ENCODE assay signal across 9 cellular contexts in the genomic region with DNA sequence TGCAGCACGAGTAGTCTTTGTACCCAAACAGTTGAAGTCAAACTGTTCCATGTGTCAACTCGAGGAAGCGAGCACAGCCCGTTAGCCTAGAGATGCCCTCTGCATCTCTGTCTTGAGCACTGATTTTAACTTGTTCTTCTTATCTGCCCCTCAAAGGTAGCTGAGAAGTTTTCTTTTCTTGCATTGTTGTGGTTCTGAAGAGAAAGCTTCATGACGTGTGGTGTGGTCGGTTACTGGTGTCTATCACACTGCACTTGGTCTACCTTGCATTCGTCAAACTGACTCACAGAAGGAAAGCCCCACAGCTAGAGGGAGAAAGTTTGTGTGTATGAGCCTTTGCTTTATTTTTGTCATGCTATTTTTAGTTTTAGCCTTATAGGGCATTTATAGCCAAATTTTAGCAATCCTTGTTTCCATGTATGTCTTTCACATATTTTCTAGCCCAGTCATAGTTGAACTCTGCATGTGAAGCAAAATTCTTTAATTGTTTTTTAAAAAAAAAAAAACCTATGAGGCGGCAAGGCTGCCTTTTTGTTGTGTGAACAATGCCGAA.
A peak's percentile ranks its signal among the peaks of the same experiment; 100 is the strongest.
DNase-seq lines count a peak whose midpoint lies in the region; ATAC-seq and TF ChIP-seq lines count a peak whose summit lies in the region.
"Had no signal": no experiment of that assay in that cellular context is flagged by ENCODE, and none has a peak within 500 bp of the region (broad histone marks: within the 10 kb centered on the region; RNA-seq: fewer than 3 reads in every experiment).

No MANE protein-coding gene starts in this region.

- H3K4me1 Mint-ChIP-seq in GM23338, result peaks cover 42% of the 10 kb centered on the region
- H3K4me1 Mint-ChIP-seq: naive B cell had no signal

- H3K79me2 ChIP-seq in GM23338 (replicated peaks; ENCODE audit: insufficient read depth), result no peaks in the 10 kb centered on the region; the same call in 1 of the 2 replicates

- no peak overlapping the region for H3K4me3 Mint-ChIP-seq in GM23338
- H3K4me3 Mint-ChIP-seq: naive B cell had no signal

- DNase-seq in GM10266 (ENCODE audit: extremely low spot score) (peak; percentile 58), GM23338 (ENCODE audit: low spot score) (no peak), RPMI7951 (ENCODE audit: low read depth) (peak; percentile 94), fibroblast of gingiva (ENCODE audit: low read depth) (peak; percentile 87), BE2C (no peak), NCI-H146 treated with DMSO at 0.1 percent for 48 hours (lab: John Stamatoyannopoulos, UW; ENCODE audit: unreplicated experiment) (no peak)
- peak; percentile 27 to 37 for DNase-seq in stimulated activated CD8-positive, alpha-beta memory T cell treated with anti-CD3 and anti-CD28 coated beads, Interleukin-7, amount 100 ng/mL, for 4 hours (ENCODE audit: low read depth in 2 of 2)
- DNase-seq: naive B cell had no signal

- peak; percentile 43 for ATAC-seq in GM23338
- no peak for ATAC-seq in HG03045 (IDR thresholded peaks at IDR 0.05; ENCODE audit: unreplicated experiment)

- no peaks in the 10 kb centered on the region for H3K9me3 Mint-ChIP-seq in GM23338

- no peaks in the 10 kb centered on the region for H3K27me3 ChIP-seq in GM23338 (ENCODE audit: insufficient read depth)
- H3K27me3 ChIP-seq in BE2C, result no peaks in the 10 kb centered on the region

- peak overlapping the region; percentile 37 for H3K4me2 ChIP-seq in GM23338

- no peak overlapping the region for H2AFZ ChIP-seq in GM23338

- H3K36me3 Mint-ChIP-seq in GM23338 (ENCODE audit: low read depth), result peaks cover 12% of the 10 kb centered on the region

- H3K27ac ChIP-seq in GM23338 (ENCODE audit: low read depth), result peak overlapping the region; percentile 36; the same call in 1 of the 2 replicates

- H3K4me3 ChIP-seq in GM23338 (no peak overlapping the region), BE2C (ENCODE audit: low read depth, low read length) (no peak overlapping the region)

- H4K20me1 ChIP-seq in GM23338 (replicated peaks; ENCODE audit: insufficient read depth), result no peaks in the 10 kb centered on the region

- TF ChIP-seq CTCF in GM10266 (IDR thresholded peaks at IDR 0.05; ENCODE audit: control insufficient read depth, insufficient read depth, low read depth, missing control alignments), result no peak
- TF ChIP-seq CTCF in GM23338 (conservative IDR thresholded peaks at IDR 0.05; ENCODE audit: low read depth in 2 of 2), result no peak
- TF ChIP-seq CTCF in BE2C (IDR thresholded peaks at IDR 0.05; ENCODE audit: low read depth, low read length), result no peak

- peak overlapping the region; percentile 91 for H3K27ac Mint-ChIP-seq in GM23338
- H3K27ac Mint-ChIP-seq: naive B cell had no signal

- H3K36me3 ChIP-seq in GM23338 (ENCODE audit: insufficient read depth), result no peaks in the 10 kb centered on the region
- peaks cover 2% of the 10 kb centered on the region; the same call in 1 of the 2 replicates for H3K36me3 ChIP-seq in BE2C

- no peaks in the 10 kb centered on the region for H3K27me3 Mint-ChIP-seq in GM23338 (ENCODE audit: insufficient read depth, low read depth, poor library complexity)
- H3K27me3 Mint-ChIP-seq: naive B cell had no signal

- no peaks in the 10 kb centered on the region for H3K9me3 ChIP-seq in BE2C

- no peaks in the 10 kb centered on the region for H3F3A ChIP-seq in GM23338 (replicated peaks; ENCODE audit: low read depth)

- peaks cover 29% of the 10 kb centered on the region for H3K4me1 ChIP-seq in GM23338 (ENCODE audit: insufficient read depth)
- no peaks in the 10 kb centered on the region for H3K4me1 ChIP-seq in BE2C

- no peaks in the 10 kb centered on the region; the same call in 1 of the 2 replicates for H3K9me2 ChIP-seq in GM23338 (ENCODE audit: insufficient read depth)

TF ChIP-seq in GM23338, 12 proteins besides CTCF, POLR2A, EP300 and RAD21:
- TF ChIP-seq, protein P1, sequence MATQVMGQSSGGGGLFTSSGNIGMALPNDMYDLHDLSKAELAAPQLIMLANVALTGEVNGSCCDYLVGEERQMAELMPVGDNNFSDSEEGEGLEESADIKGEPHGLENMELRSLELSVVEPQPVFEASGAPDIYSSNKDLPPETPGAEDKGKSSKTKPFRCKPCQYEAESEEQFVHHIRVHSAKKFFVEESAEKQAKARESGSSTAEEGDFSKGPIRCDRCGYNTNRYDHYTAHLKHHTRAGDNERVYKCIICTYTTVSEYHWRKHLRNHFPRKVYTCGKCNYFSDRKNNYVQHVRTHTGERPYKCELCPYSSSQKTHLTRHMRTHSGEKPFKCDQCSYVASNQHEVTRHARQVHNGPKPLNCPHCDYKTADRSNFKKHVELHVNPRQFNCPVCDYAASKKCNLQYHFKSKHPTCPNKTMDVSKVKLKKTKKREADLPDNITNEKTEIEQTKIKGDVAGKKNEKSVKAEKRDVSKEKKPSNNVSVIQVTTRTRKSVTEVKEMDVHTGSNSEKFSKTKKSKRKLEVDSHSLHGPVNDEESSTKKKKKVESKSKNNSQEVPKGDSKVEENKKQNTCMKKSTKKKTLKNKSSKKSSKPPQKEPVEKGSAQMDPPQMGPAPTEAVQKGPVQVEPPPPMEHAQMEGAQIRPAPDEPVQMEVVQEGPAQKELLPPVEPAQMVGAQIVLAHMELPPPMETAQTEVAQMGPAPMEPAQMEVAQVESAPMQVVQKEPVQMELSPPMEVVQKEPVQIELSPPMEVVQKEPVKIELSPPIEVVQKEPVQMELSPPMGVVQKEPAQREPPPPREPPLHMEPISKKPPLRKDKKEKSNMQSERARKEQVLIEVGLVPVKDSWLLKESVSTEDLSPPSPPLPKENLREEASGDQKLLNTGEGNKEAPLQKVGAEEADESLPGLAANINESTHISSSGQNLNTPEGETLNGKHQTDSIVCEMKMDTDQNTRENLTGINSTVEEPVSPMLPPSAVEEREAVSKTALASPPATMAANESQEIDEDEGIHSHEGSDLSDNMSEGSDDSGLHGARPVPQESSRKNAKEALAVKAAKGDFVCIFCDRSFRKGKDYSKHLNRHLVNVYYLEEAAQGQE (IDR thresholded peaks at IDR 0.05; ENCODE audit: unreplicated experiment), result no peak
- TF ChIP-seq CREB1 (CRISPR knock-in tag; IDR thresholded peaks at IDR 0.05; ENCODE audit: low read depth) (no peak), EZH2 (IDR thresholded peaks at IDR 0.05; ENCODE audit: low read depth, unreplicated experiment) (no peak), STAT1 (IDR thresholded peaks at IDR 0.05; ENCODE audit: unreplicated experiment) (no peak)
- TF ChIP-seq, protein P2, sequence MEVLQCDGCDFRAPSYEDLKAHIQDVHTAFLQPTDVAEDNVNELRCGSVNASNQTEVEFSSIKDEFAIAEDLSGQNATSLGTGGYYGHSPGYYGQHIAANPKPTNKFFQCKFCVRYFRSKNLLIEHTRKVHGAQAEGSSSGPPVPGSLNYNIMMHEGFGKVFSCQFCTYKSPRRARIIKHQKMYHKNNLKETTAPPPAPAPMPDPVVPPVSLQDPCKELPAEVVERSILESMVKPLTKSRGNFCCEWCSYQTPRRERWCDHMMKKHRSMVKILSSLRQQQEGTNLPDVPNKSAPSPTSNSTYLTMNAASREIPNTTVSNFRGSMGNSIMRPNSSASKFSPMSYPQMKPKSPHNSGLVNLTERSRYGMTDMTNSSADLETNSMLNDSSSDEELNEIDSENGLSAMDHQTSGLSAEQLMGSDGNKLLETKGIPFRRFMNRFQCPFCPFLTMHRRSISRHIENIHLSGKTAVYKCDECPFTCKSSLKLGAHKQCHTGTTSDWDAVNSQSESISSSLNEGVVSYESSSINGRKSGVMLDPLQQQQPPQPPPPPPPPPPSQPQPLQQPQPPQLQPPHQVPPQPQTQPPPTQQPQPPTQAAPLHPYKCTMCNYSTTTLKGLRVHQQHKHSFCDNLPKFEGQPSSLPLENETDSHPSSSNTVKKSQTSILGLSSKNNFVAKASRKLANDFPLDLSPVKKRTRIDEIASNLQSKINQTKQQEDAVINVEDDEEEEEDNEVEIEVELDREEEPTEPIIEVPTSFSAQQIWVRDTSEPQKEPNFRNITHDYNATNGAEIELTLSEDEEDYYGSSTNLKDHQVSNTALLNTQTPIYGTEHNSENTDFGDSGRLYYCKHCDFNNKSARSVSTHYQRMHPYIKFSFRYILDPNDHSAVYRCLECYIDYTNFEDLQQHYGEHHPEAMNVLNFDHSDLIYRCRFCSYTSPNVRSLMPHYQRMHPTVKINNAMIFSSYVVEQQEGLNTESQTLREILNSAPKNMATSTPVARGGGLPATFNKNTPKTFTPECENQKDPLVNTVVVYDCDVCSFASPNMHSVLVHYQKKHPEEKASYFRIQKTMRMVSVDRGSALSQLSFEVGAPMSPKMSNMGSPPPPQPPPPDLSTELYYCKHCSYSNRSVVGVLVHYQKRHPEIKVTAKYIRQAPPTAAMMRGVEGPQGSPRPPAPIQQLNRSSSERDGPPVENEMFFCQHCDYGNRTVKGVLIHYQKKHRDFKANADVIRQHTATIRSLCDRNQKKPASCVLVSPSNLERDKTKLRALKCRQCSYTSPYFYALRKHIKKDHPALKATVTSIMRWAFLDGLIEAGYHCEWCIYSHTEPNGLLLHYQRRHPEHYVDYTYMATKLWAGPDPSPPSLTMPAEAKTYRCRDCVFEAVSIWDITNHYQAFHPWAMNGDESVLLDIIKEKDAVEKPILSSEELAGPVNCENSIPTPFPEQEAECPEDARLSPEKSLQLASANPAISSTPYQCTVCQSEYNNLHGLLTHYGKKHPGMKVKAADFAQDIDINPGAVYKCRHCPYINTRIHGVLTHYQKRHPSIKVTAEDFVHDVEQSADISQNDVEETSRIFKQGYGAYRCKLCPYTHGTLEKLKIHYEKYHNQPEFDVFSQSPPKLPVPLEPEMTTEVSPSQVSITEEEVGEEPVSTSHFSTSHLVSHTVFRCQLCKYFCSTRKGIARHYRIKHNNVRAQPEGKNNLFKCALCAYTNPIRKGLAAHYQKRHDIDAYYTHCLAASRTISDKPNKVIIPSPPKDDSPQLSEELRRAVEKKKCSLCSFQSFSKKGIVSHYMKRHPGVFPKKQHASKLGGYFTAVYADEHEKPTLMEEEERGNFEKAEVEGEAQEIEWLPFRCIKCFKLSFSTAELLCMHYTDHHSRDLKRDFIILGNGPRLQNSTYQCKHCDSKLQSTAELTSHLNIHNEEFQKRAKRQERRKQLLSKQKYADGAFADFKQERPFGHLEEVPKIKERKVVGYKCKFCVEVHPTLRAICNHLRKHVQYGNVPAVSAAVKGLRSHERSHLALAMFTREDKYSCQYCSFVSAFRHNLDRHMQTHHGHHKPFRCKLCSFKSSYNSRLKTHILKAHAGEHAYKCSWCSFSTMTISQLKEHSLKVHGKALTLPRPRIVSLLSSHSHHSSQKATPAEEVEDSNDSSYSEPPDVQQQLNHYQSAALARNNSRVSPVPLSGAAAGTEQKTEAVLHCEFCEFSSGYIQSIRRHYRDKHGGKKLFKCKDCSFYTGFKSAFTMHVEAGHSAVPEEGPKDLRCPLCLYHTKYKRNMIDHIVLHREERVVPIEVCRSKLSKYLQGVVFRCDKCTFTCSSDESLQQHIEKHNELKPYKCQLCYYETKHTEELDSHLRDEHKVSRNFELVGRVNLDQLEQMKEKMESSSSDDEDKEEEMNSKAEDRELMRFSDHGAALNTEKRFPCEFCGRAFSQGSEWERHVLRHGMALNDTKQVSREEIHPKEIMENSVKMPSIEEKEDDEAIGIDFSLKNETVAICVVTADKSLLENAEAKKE (CRISPR knock-in tag; IDR thresholded peaks at IDR 0.05), result no peak

Comparison
In these comparisons a context has a peak if more than half of its experiments do, and no peak if none do; other contexts are left out.
1. DNase-seq: peak in GM10266 (single experiment), RPMI7951 (single experiment), fibroblast of gingiva (single experiment) and stimulated activated CD8-positive, alpha-beta memory T cell treated with anti-CD3 and anti-CD28 coated beads, Interleukin-7, amount 100 ng/mL, for 4 hours (2 of 2); none in GM23338 (single experiment), BE2C (single experiment) and NCI-H146 treated with DMSO at 0.1 percent for 48 hours (single experiment).